Comparison of ENCODE assay signal across 9 cellular contexts in the genomic region with DNA sequence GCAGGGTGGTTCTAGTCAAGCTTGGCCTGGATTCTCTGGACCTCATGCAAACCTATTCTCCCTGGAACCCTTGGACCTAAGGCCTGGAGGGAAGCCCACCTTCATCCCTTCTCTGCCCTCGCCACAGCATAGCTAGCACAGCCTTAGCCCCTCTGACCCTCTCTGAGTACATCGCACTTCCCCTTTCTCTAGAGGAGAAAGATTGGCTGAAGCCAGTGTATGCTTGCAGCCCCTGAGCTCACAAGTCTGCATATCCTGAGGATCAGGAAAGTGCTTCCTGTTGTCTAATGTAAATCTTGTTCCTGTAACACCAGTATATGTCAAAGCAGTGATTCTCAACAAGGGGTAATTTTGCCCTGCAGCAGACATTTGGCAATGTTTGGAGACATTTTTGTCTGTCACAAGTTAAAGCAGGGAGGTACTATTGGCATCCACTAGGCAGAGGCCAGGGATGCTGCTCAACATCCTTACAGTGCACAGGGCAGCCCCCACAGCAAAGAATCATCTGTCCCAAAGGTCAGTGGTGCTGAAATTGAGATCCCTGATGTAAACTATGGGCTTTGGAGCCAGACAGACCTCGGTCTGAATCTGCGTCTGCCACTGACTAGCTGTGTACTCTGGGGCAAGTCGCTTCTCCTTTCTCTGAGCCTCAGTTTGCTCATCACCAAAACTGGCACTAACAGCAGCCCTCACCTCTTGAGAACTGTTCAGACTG. TPM values are rescaled to one million over a fixed set of nuclear protein-coding genes. Genes with fewer than 3 reads are reported as not detected.
DNase-seq lines count a peak whose midpoint lies in the region; ATAC-seq and TF ChIP-seq lines count a peak whose summit lies in the region.
"Had no signal": no experiment of that assay in that cellular context is flagged by ENCODE, and none has a peak within 500 bp of the region (broad histone marks: within the 10 kb centered on the region; RNA-seq: fewer than 3 reads in every experiment).

No MANE protein-coding gene starts in this region.

- H4K8ac ChIP-seq in mesendoderm (ENCODE audit: low read depth, low read length), result no peak overlapping the region

- no peaks in the 10 kb centered on the region for H3K36me3 ChIP-seq in HEK293 (ENCODE audit: control insufficient read depth in 2 of 2, insufficient read depth in 1 of 2, low read length in 2 of 2)
- H3K36me3 ChIP-seq in mesendoderm (ENCODE audit: control insufficient read depth, insufficient read depth, low read length), result no peaks in the 10 kb centered on the region
- H3K36me3 ChIP-seq: brain microvascular endothelial cell had no signal

- H3K27me3 ChIP-seq in mesendoderm (ENCODE audit: insufficient read depth, low read length, poor library complexity), result no peaks in the 10 kb centered on the region
- H3K27me3 ChIP-seq: brain microvascular endothelial cell had no signal

- peaks cover 3% of the 10 kb centered on the region for H3K79me2 ChIP-seq in mesendoderm (ENCODE audit: control insufficient read depth, insufficient read depth, low read length)

- no peaks in the 10 kb centered on the region for H3K9me3 ChIP-seq in HEK293 (ENCODE audit: control insufficient read depth, insufficient read depth, low read depth, low read length)

- no peak overlapping the region for H3K56ac ChIP-seq in mesendoderm (ENCODE audit: low read length)

- no peak overlapping the region for H2BK5ac ChIP-seq in mesendoderm (ENCODE audit: low read length)

- ATAC-seq in GM19328 (IDR thresholded peaks at IDR 0.05; ENCODE audit: unreplicated experiment), result no peak
- no peak for ATAC-seq in HG03571 (IDR thresholded peaks at IDR 0.05; ENCODE audit: unreplicated experiment)

- no peak overlapping the region for H3K4me2 ChIP-seq in mesendoderm (ENCODE audit: low read length)

- no peak overlapping the region for H3K18ac ChIP-seq in mesendoderm (ENCODE audit: low read length)

- H3K4me3 ChIP-seq in HEK293 (ENCODE audit: low read depth, low read length) (no peak overlapping the region), mesendoderm (ENCODE audit: low read length) (no peak overlapping the region)

- peak; percentile 22 for DNase-seq in RPMI8226
- DNase-seq in mesendoderm, result no peak
- DNase-seq in pons (ENCODE audit: low spot score), result no peak
- no peak for DNase-seq in NCI-H187 treated with DMSO at 0.1 percent for 48 hours (lab: John Stamatoyannopoulos, UW)
- DNase-seq: brain microvascular endothelial cell had no signal

- no peak overlapping the region for H3K4ac ChIP-seq in mesendoderm (ENCODE audit: low read depth, low read length)

- CTCF ChIA-PET in HEK293 (lab: Yijun Ruan, JAX), result interaction anchor here (0.6 to 1.4 kb wide), 3 partner anchors 11 to 61 kb away, joined by 3 to 8 read pairs (median 4); no protein-coding TSS in a partner anchor

- no peak overlapping the region for H2BK120ac ChIP-seq in mesendoderm (ENCODE audit: low read depth, low read length)

- peaks cover 9% of the 10 kb centered on the region for H3K79me1 ChIP-seq in mesendoderm (ENCODE audit: low read length)

- H3K27ac ChIP-seq in 22Rv1, result peak overlapping the region; percentile 94
- no peak overlapping the region for H3K27ac ChIP-seq in HEK293 (ENCODE audit: extremely low read depth, low read depth, low read length)
- H3K27ac ChIP-seq in mesendoderm (ENCODE audit: low read depth, low read length), result no peak overlapping the region
- H3K27ac ChIP-seq: brain microvascular endothelial cell had no signal

- H3K4me1 ChIP-seq in HEK293 (ENCODE audit: control insufficient read depth, insufficient read depth, low read length) (no peaks in the 10 kb centered on the region), mesendoderm (ENCODE audit: control insufficient read depth, low read depth, low read length) (peaks cover 13% of the 10 kb centered on the region)

- H4K5ac ChIP-seq in mesendoderm (ENCODE audit: low read length), result no peak overlapping the region

- TF ChIP-seq CTCF in 22Rv1 (IDR thresholded peaks at IDR 0.05) (no peak), HEK293 (tag by site-specific recombination; IDR thresholded peaks at IDR 0.05) (no peak)

- H2AK5ac ChIP-seq in mesendoderm (ENCODE audit: low read length), result peak overlapping the region; percentile 13

- no CpG with 5 or more reads among the region's 5 CpGs for WGBS in mesendoderm (ENCODE audit: extremely low coverage, insufficient coverage, low lambda C conversion rate)

- POLR2A ChIA-PET in HEK293 (lab: Yijun Ruan, JAX), result no interaction called here

- H2BK15ac ChIP-seq in mesendoderm (replicated peaks; ENCODE audit: low read depth), result no peak overlapping the region

- no peak overlapping the region for H3K9ac ChIP-seq in mesendoderm (ENCODE audit: low read length)

- H3K23ac ChIP-seq in mesendoderm (ENCODE audit: low read length), result no peak overlapping the region

TF ChIP-seq in HEK293, 187 proteins besides CTCF, POLR2A, EP300 and RAD21:
- TF ChIP-seq, protein P1, sequence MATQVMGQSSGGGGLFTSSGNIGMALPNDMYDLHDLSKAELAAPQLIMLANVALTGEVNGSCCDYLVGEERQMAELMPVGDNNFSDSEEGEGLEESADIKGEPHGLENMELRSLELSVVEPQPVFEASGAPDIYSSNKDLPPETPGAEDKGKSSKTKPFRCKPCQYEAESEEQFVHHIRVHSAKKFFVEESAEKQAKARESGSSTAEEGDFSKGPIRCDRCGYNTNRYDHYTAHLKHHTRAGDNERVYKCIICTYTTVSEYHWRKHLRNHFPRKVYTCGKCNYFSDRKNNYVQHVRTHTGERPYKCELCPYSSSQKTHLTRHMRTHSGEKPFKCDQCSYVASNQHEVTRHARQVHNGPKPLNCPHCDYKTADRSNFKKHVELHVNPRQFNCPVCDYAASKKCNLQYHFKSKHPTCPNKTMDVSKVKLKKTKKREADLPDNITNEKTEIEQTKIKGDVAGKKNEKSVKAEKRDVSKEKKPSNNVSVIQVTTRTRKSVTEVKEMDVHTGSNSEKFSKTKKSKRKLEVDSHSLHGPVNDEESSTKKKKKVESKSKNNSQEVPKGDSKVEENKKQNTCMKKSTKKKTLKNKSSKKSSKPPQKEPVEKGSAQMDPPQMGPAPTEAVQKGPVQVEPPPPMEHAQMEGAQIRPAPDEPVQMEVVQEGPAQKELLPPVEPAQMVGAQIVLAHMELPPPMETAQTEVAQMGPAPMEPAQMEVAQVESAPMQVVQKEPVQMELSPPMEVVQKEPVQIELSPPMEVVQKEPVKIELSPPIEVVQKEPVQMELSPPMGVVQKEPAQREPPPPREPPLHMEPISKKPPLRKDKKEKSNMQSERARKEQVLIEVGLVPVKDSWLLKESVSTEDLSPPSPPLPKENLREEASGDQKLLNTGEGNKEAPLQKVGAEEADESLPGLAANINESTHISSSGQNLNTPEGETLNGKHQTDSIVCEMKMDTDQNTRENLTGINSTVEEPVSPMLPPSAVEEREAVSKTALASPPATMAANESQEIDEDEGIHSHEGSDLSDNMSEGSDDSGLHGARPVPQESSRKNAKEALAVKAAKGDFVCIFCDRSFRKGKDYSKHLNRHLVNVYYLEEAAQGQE (tag by site-specific recombination; IDR thresholded peaks at IDR 0.05), result peak; percentile 80
- TF ChIP-seq TCF7L2 (IDR thresholded peaks at IDR 0.05; ENCODE audit: borderline replicate concordance, low read depth, low read length), result no peak

RNA-seq across cellular contexts. Expression of a gene that starts 2.2 kb away (rescaled TPM):
- 15.2 TPM for polyA plus RNA-seq in mesendoderm (2013, experiment 1 of 2)
- polyA plus RNA-seq in mesendoderm (2013, experiment 2 of 2), result 16.6 TPM

RNA-seq across cellular contexts. Expression of a gene that starts 28.6 kb away (rescaled TPM):
- 12.3 TPM for polyA plus RNA-seq in mesendoderm (2013, experiment 1 of 2)
- polyA plus RNA-seq in mesendoderm (2013, experiment 2 of 2), result 12.4 TPM
